Comparison of ENCODE assay signal across 17 cellular contexts in the genomic region with DNA sequence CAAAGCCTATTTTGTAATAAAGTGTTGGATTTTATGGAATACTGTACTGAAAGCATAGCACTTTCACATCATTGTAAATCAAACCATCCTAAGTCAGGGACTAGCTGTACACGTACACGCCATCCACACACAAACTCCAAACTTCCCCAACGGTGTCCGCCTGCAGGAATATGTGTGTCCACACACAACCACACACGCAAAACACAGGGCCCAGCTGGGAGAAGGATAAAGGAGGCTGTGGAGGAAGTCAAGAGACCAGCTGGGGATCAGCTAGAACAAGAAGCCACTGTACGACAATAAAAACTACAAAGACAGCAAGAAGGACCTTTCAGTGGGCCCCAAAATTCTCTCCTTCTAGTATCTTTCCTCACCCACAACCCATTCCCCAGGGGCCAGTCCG. TPM values are rescaled to one million over a fixed set of nuclear protein-coding genes. Genes with fewer than 3 reads are reported as not detected.
DNase-seq lines count a peak whose midpoint lies in the region; ATAC-seq and TF ChIP-seq lines count a peak whose summit lies in the region.
"Had no signal": no experiment of that assay in that cellular context is flagged by ENCODE, and none has a peak within 500 bp of the region (broad histone marks: within the 10 kb centered on the region; RNA-seq: fewer than 3 reads in every experiment).

No MANE protein-coding gene starts in this region.

- H3K9me3 ChIP-seq in Peyer's patch (no peaks in the 10 kb centered on the region), prostate gland (no peaks in the 10 kb centered on the region), uterus (no peaks in the 10 kb centered on the region)
- H3K9me3 ChIP-seq: gastrocnemius medialis, MG63, neutrophil had no signal

- H3K27ac ChIP-seq in Peyer's patch (no peak overlapping the region), epithelial cell of prostate (peak overlapping the region; percentile 95), prostate gland (peak overlapping the region; percentile 82 to 84), uterus (no peak overlapping the region)
- H3K27ac ChIP-seq: gastrocnemius medialis, neutrophil had no signal

- H3K4me1 ChIP-seq in Peyer's patch (no peaks in the 10 kb centered on the region), prostate gland (replicated peaks) (no peaks in the 10 kb centered on the region), uterus (no peaks in the 10 kb centered on the region)
- H3K4me1 ChIP-seq: gastrocnemius medialis had no signal

- DNase-seq in GM13976 (ENCODE audit: low spot score) (peak; percentile 6), Peyer's patch (peak; percentile 11 to 37 (median 27)), epithelial cell of prostate (ENCODE audit: low read depth, low spot score) (no peak), prostate gland (ENCODE audit: low spot score) (peak; percentile 3), uterus (no peak), amygdala (lab: John Stamatoyannopoulos, UW) (no peak)
- DNase-seq: activated CD4-positive, alpha-beta T cell treated with anti-CD3 and anti-CD28 coated beads, Interleukin-2, amount 10 ng/mL, durations not matched to agents 24 days and 14 days; activated T-cell treated with anti-CD3 and anti-CD28 coated beads for 4 hours; gastrocnemius medialis; MG63; NCI-H187; NCI-H446 treated with DMSO at 0.1 percent for 48 hours had no signal

- TF ChIP-seq CTCF in GM13976 (IDR thresholded peaks at IDR 0.05; ENCODE audit: borderline replicate concordance, control extremely low read depth, extremely low read depth, insufficient read depth, missing control alignments), result no peak
- TF ChIP-seq CTCF in Peyer's patch (IDR thresholded peaks at IDR 0.05), result no peak
- TF ChIP-seq CTCF in prostate gland (IDR thresholded peaks at IDR 0.05), result no peak
- no peak for TF ChIP-seq CTCF in uterus (IDR thresholded peaks at IDR 0.05)

- 51% methylated on average over 7 of the region's 7 CpGs for WGBS in prostate gland

- no peak for ATAC-seq in HG03139 (IDR thresholded peaks at IDR 0.05; ENCODE audit: unreplicated experiment)
- ATAC-seq in GM18520 (IDR thresholded peaks at IDR 0.05; ENCODE audit: unreplicated experiment), result no peak
- ATAC-seq: gastrocnemius medialis; stimulated activated effector memory CD8-positive, alpha-beta T cell treated with anti-CD3 and anti-CD28 coated beads, Interleukin-12 subunit alpha, Interleukin-12 subunit beta, amount 100 ng/mL, for 72 hours; T-cell had no signal

- in situ Hi-C loops in GM13976 (cut with MboI; ENCODE audit: low sequenced_read_pairs, unreplicated experiment), result no loop called here

- no peaks in the 10 kb centered on the region for H3K27me3 ChIP-seq in Peyer's patch
- no peaks in the 10 kb centered on the region for H3K27me3 ChIP-seq in prostate gland (replicated peaks; ENCODE audit: insufficient read depth)
- no peaks in the 10 kb centered on the region for H3K27me3 ChIP-seq in uterus
- H3K27me3 ChIP-seq: MG63 had no signal

- TF ChIP-seq POLR2A in Peyer's patch (IDR thresholded peaks at IDR 0.05) (no peak), prostate gland (IDR thresholded peaks at IDR 0.05) (no peak), uterus (IDR thresholded peaks at IDR 0.05) (no peak)

- H3K4me3 ChIP-seq in Peyer's patch (no peak overlapping the region), prostate gland (peak overlapping the region; percentile 34), uterus (no peak overlapping the region)
- H3K4me3 ChIP-seq: gastrocnemius medialis, MG63 had no signal

- intact Hi-C loops in prostate gland (cut with DNase I), result no loop called here
- intact Hi-C loops in uterus (cut with DNase I; ENCODE audit: low total_unique reads), result no loop called here

- no peaks in the 10 kb centered on the region for H3K36me3 ChIP-seq in Peyer's patch
- H3K36me3 ChIP-seq in prostate gland, result no peaks in the 10 kb centered on the region
- no peaks in the 10 kb centered on the region for H3K36me3 ChIP-seq in uterus
- H3K36me3 ChIP-seq: gastrocnemius medialis, MG63, neutrophil had no signal

RNA-seq across cellular contexts. Expression of gene TRIM29, which starts 1.6 kb away (rescaled TPM):
- 10 to 100 TPM in 1 of 4 donors, 1 to 10 TPM in 3; 7.8 to 33.3 (median 9.1) TPM for total RNA-seq in Peyer's patch
- 100 to 1,000 TPM in 1 of 2 donors, 10 to 100 TPM in 1; 73.7 to 126 TPM for total RNA-seq in prostate gland
- 1 to 10 TPM; 4.6 to 7.6 (median 6.1) TPM for total RNA-seq in uterus
- total RNA-seq: activated CD4-positive, alpha-beta T cell treated with anti-CD3 and anti-CD28 coated beads, Interleukin-2, amount 10 ng/mL, durations not matched to agents 24 days and 14 days; T-cell had no signal

Comparison
In these comparisons a context has a peak if more than half of its experiments do, and no peak if none do; other contexts are left out.
1. DNase-seq: peak in GM13976 (single experiment), Peyer's patch (3 of 3) and prostate gland (single experiment); none in epithelial cell of prostate (single experiment), uterus (0 of 2) and amygdala (0 of 56).
2. H3K27ac ChIP-seq: peak in epithelial cell of prostate (single experiment) and prostate gland (2 of 2); none in Peyer's patch (0 of 4) and uterus (0 of 2).
3. H3K4me3 ChIP-seq: peak in prostate gland (2 of 2); none in Peyer's patch (0 of 4) and uterus (0 of 2).